Comparison of ENCODE assay signal across 11 cellular contexts in the genomic region with DNA sequence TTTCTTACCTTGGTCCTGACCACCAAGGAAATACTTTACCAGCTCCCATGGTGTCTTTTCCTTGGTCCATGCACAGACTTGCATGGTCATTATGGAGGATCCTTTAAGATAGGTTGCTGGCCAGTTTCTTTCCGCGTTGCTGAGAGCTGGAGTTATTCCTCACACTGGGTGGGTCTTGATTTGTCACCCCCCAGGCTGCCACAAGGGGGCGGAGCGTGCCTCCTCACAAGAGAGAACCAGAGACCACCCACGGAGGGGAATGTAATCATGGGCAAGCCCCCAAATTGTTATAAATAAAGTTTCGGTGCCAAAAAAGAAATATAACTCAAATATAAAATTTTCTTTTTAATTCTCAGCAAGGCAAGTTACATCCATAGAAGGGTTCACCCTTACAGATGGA. TPM values are rescaled to one million over a fixed set of nuclear protein-coding genes. Genes with fewer than 3 reads are reported as not detected.
A peak's percentile ranks its signal among the peaks of the same experiment; 100 is the strongest.
DNase-seq lines count a peak whose midpoint lies in the region; ATAC-seq and TF ChIP-seq lines count a peak whose summit lies in the region.
"Had no signal": no experiment of that assay in that cellular context is flagged by ENCODE, and none has a peak within 500 bp of the region (broad histone marks: within the 10 kb centered on the region; RNA-seq: fewer than 3 reads in every experiment).

No MANE protein-coding gene starts in this region.

- H3K9me3 ChIP-seq in CD4-positive, alpha-beta T cell (ENCODE audit: control insufficient read depth, low read length): no peaks in the 10 kb centered on the region
- no peaks in the 10 kb centered on the region for H3K9me3 ChIP-seq in Karpas-422 (ENCODE audit: low read length)
- H3K9me3 ChIP-seq: adrenal gland, left lung had no signal

- no peaks in the 10 kb centered on the region for H3K27me3 ChIP-seq in CD4-positive, alpha-beta T cell (ENCODE audit: control insufficient read depth, insufficient read depth, low read length)
- H3K27me3 ChIP-seq in Karpas-422 (ENCODE audit: low read length): no peaks in the 10 kb centered on the region
- H3K27me3 ChIP-seq: adrenal gland, left lung had no signal

- DNase-seq in CD4-positive, alpha-beta T cell: peak in 9 of 10 experiments; percentile 15 to 59 (median 29)
- DNase-seq in Karpas-422: peak; percentile 72
- DNase-seq in activated T-cell treated with anti-CD3 and anti-CD28 coated beads, Interleukin-2, amount 50 U/mL, for 24 hours: peak; percentile 53
- DNase-seq in nephron progenitor cell: peak; percentile 50
- no peak for DNase-seq in NCI-H1930 (lab: John Stamatoyannopoulos, UW)
- DNase-seq in SKM-1 (lab: John Stamatoyannopoulos, UW; ENCODE audit: unreplicated experiment): no peak
- DNase-seq in amygdala (lab: John Stamatoyannopoulos, UW): no peak
- DNase-seq: adrenal gland, left lung had no signal

- no peak overlapping the region for H3K4me3 Mint-ChIP-seq in CD4-positive, alpha-beta T cell
- H3K4me3 Mint-ChIP-seq in activated T-cell treated with anti-CD3 and anti-CD28 coated beads, Interleukin-2, amount 50 U/mL, for 24 hours: no peak overlapping the region
- no peak overlapping the region for H3K4me3 Mint-ChIP-seq in nephron progenitor cell
- H3K4me3 Mint-ChIP-seq: IgD-negative memory B cell had no signal

- H4K20me1 ChIP-seq in Karpas-422 (ENCODE audit: insufficient read depth, low read depth, low read length): no peaks in the 10 kb centered on the region

- no peaks in the 10 kb centered on the region for H3K36me3 ChIP-seq in Karpas-422 (ENCODE audit: insufficient read depth, low read length)
- H3K36me3 ChIP-seq: adrenal gland, left lung had no signal

- no peak overlapping the region for H3K4me2 ChIP-seq in Karpas-422 (ENCODE audit: low read depth, low read length, poor library complexity, severe bottlenecking)

- CTCF ChIA-PET in CD4-positive, alpha-beta T cell (lab: Charles Lee): interaction anchor here (0.8 kb wide), 2 partner anchors 289 to 293 kb away, joined by 3 read pairs; no protein-coding TSS in a partner anchor

- no peak for ATAC-seq in CD4-positive, alpha-beta T cell (ENCODE audit: poor library complexity)
- no peak for ATAC-seq in HG02852 (IDR thresholded peaks at IDR 0.05; ENCODE audit: unreplicated experiment)
- ATAC-seq: left lung had no signal

- TF ChIP-seq CTCF in CD4-positive, alpha-beta T cell (IDR thresholded peaks at IDR 0.05): peak; percentile 61
- TF ChIP-seq CTCF in nephron progenitor cell (IDR thresholded peaks at IDR 0.05): peak; percentile 21

- H2AFZ ChIP-seq in Karpas-422 (ENCODE audit: low read length): no peak overlapping the region

- H3K4me1 ChIP-seq in Karpas-422 (ENCODE audit: low read length): no peaks in the 10 kb centered on the region
- H3K4me1 ChIP-seq: adrenal gland, left lung had no signal

- intact Hi-C loops in CD4-positive, alpha-beta T cell (cut with DNase I, micrococcal nuclease): loop anchor here (1.0 to 10.0 kb wide), 3 partner anchors 289 to 545 kb away; no protein-coding TSS in a partner anchor

- no peaks in the 10 kb centered on the region for H3K79me2 ChIP-seq in Karpas-422 (ENCODE audit: low read length)

- H3K4me3 ChIP-seq in Karpas-422 (ENCODE audit: low read length): no peak overlapping the region
- H3K4me3 ChIP-seq: adrenal gland, left lung had no signal

- H3K36me3 Mint-ChIP-seq in CD4-positive, alpha-beta T cell (ENCODE audit: low read depth): no peaks in the 10 kb centered on the region
- H3K36me3 Mint-ChIP-seq in activated T-cell treated with anti-CD3 and anti-CD28 coated beads, Interleukin-2, amount 50 U/mL, for 24 hours (ENCODE audit: low read depth): no peaks in the 10 kb centered on the region
- H3K36me3 Mint-ChIP-seq in nephron progenitor cell (ENCODE audit: low read depth): no peaks in the 10 kb centered on the region

- no peaks in the 10 kb centered on the region for H3K9me2 ChIP-seq in Karpas-422 (replicated peaks; ENCODE audit: insufficient read depth, low read length)

- H3K9me3 Mint-ChIP-seq in CD4-positive, alpha-beta T cell: no peaks in the 10 kb centered on the region
- no peaks in the 10 kb centered on the region for H3K9me3 Mint-ChIP-seq in activated T-cell treated with anti-CD3 and anti-CD28 coated beads, Interleukin-2, amount 50 U/mL, for 24 hours
- H3K9me3 Mint-ChIP-seq in nephron progenitor cell: peaks cover 3% of the 10 kb centered on the region
- H3K9me3 Mint-ChIP-seq: IgD-negative memory B cell had no signal

- H3K4me1 Mint-ChIP-seq in CD4-positive, alpha-beta T cell (ENCODE audit: low read depth): no peaks in the 10 kb centered on the region
- H3K4me1 Mint-ChIP-seq in activated T-cell treated with anti-CD3 and anti-CD28 coated beads, Interleukin-2, amount 50 U/mL, for 24 hours (ENCODE audit: low read depth): no peaks in the 10 kb centered on the region
- no peaks in the 10 kb centered on the region for H3K4me1 Mint-ChIP-seq in nephron progenitor cell
- H3K4me1 Mint-ChIP-seq: IgD-negative memory B cell had no signal

- no peak overlapping the region for H3K9ac ChIP-seq in Karpas-422 (ENCODE audit: low read length)

- no peaks in the 10 kb centered on the region for H3K27me3 Mint-ChIP-seq in CD4-positive, alpha-beta T cell
- H3K27me3 Mint-ChIP-seq in activated T-cell treated with anti-CD3 and anti-CD28 coated beads, Interleukin-2, amount 50 U/mL, for 24 hours: no peaks in the 10 kb centered on the region
- H3K27me3 Mint-ChIP-seq in nephron progenitor cell (ENCODE audit: low read depth, poor library complexity): peaks cover 3% of the 10 kb centered on the region

- H3K27ac ChIP-seq in CD4-positive, alpha-beta T cell (ENCODE audit: low read depth, low read length): no peak overlapping the region
- no peak overlapping the region for H3K27ac ChIP-seq in Karpas-422 (ENCODE audit: low read length)
- H3K27ac ChIP-seq: adrenal gland, left lung had no signal

- no peak overlapping the region for H3K27ac Mint-ChIP-seq in CD4-positive, alpha-beta T cell
- H3K27ac Mint-ChIP-seq in activated T-cell treated with anti-CD3 and anti-CD28 coated beads, Interleukin-2, amount 50 U/mL, for 24 hours: no peak overlapping the region
- no peak overlapping the region for H3K27ac Mint-ChIP-seq in nephron progenitor cell

- POLR2A ChIA-PET in CD4-positive, alpha-beta T cell (lab: Charles Lee): no interaction called here

RNA-seq across cellular contexts. Expression of a gene that starts 10.5 kb away (rescaled TPM):
- total RNA-seq in CD4-positive, alpha-beta T cell: 10 to 100 TPM; 14.1 to 16.0 TPM
- total RNA-seq in Karpas-422 (2014; rRNA removed; shearing (Covaris generic); ENCODE audit: low replicate concordance): 12.6 and 17.4 TPM in 2 replicates

Comparison
In these comparisons a context has a peak if more than half of its experiments do, and no peak if none do; other contexts are left out.
1. DNase-seq: peak in CD4-positive, alpha-beta T cell (9 of 10), Karpas-422 (single experiment), activated T-cell treated with anti-CD3 and anti-CD28 coated beads, Interleukin-2, amount 50 U/mL, for 24 hours (single experiment) and nephron progenitor cell (single experiment); none in NCI-H1930 (0 of 2), SKM-1 (single experiment) and amygdala (0 of 56).